ENCODE assay signal across 12 cellular contexts in genomic region chr7:137990251-137990901, GRCh38. TPM values are rescaled to one million over a fixed set of nuclear protein-coding genes. Genes with fewer than 3 reads are reported as not detected.
DNase-seq lines count a peak whose midpoint lies in the region; ATAC-seq, FAIRE-seq and TF ChIP-seq lines count a peak whose summit lies in the region.
"Had no signal": no experiment of that assay in that cellular context is flagged by ENCODE, and none has a peak within 500 bp of the region (broad histone marks: within the 10 kb centered on the region; RNA-seq: fewer than 3 reads in every experiment).

No MANE protein-coding gene starts in this region.

- H3K27ac ChIP-seq in hepatocyte (peak overlapping the region; percentile 89), skin epidermis (peak overlapping the region in 13 of 21 experiments; percentile 2 to 80 (median 46))

- intact Hi-C loops in MCF 10A (cut with micrococcal nuclease) = no loop called here

- peaks cover 5% of the 10 kb centered on the region for H4K20me1 ChIP-seq in hepatocyte (ENCODE audit: insufficient read depth, poor library complexity, severe bottlenecking)

- peaks cover 8% of the 10 kb centered on the region for H3K36me3 Mint-ChIP-seq in MCF 10A (ENCODE audit: insufficient read depth, unreplicated experiment)

- no peak for FAIRE-seq in HTR-8/SVneo (lab: Jason Lieb, UNC)
- FAIRE-seq: TTC549 had no signal

- H3K9me3 ChIP-seq in hepatocyte (ENCODE audit: low read depth) = no peaks in the 10 kb centered on the region

- H3K4me2 ChIP-seq in hepatocyte = peak overlapping the region; percentile 41

- CTCF ChIA-PET in MCF 10A (lab: Yijun Ruan, JAX) = interaction anchor here (1.2 to 2.9 kb wide), 2 partner anchors 12 to 87 kb away, joined by 5 to 23 read pairs; partner anchors contain the start of gene CREB3L2

- peaks cover 20% of the 10 kb centered on the region for H3K4me1 Mint-ChIP-seq in MCF 10A (ENCODE audit: insufficient read depth, unreplicated experiment)

- no peaks in the 10 kb centered on the region for H3K9me3 Mint-ChIP-seq in MCF 10A (ENCODE audit: unreplicated experiment)
- H3K9me3 Mint-ChIP-seq: stimulated activated naive CD8-positive, alpha-beta T cell treated with anti-CD3 and anti-CD28 coated beads, Interleukin-15, Interleukin-2, amounts not matched to agents 100 ng/mL and 50 ng/mL, for 24 hours had no signal

- no peaks in the 10 kb centered on the region for H3K27me3 ChIP-seq in hepatocyte

- H3K36me3 ChIP-seq in hepatocyte (replicated peaks; ENCODE audit: insufficient read depth, low read depth) = no peaks in the 10 kb centered on the region

- H2AFZ ChIP-seq in hepatocyte = no peak overlapping the region

- H3K4me3 Mint-ChIP-seq in MCF 10A (ENCODE audit: unreplicated experiment) = no peak overlapping the region
- H3K4me3 Mint-ChIP-seq: stimulated activated naive CD8-positive, alpha-beta T cell treated with anti-CD3 and anti-CD28 coated beads, Interleukin-15, Interleukin-2, amounts not matched to agents 100 ng/mL and 50 ng/mL, for 24 hours had no signal

- no TSS peak for BruUV-seq in MCF 10A (replicated peaks; lab: Mats Ljungman, UMichigan)

- H3K4me3 ChIP-seq in HFF-Myc (replicated peaks; ENCODE audit: low read depth, low read length) (no peak overlapping the region), hepatocyte (no peak overlapping the region), skin epidermis (no peak overlapping the region)

- no peaks in the 10 kb centered on the region for H3K27me3 Mint-ChIP-seq in MCF 10A (ENCODE audit: insufficient read depth, unreplicated experiment)
- H3K27me3 Mint-ChIP-seq: stimulated activated naive CD8-positive, alpha-beta T cell treated with anti-CD3 and anti-CD28 coated beads, Interleukin-15, Interleukin-2, amounts not matched to agents 100 ng/mL and 50 ng/mL, for 24 hours had no signal

- H3K9me2 ChIP-seq in hepatocyte (replicated peaks; ENCODE audit: insufficient read depth) = no peaks in the 10 kb centered on the region

- no peak overlapping the region for H3K27ac Mint-ChIP-seq in MCF 10A (ENCODE audit: low read depth, unreplicated experiment)
- H3K27ac Mint-ChIP-seq: stimulated activated naive CD8-positive, alpha-beta T cell treated with anti-CD3 and anti-CD28 coated beads, Interleukin-15, Interleukin-2, amounts not matched to agents 100 ng/mL and 50 ng/mL, for 24 hours had no signal

- 57% methylated on average over 5 of the region's 5 CpGs for WGBS in hepatocyte (ENCODE audit: low lambda C conversion rate, missing lambda C conversion rate)

- no peak for TF ChIP-seq CTCF in HFF-Myc (IDR thresholded peaks at IDR 0.05; ENCODE audit: low read depth, low read length, missing control alignments)
- TF ChIP-seq CTCF in MCF 10A (IDR thresholded peaks at IDR 0.05; ENCODE audit: unreplicated experiment) = no peak
- TF ChIP-seq CTCF in hepatocyte (IDR thresholded peaks at IDR 0.05; ENCODE audit: poor library complexity) = no peak

- POLR2A ChIA-PET in MCF 10A (lab: Yijun Ruan, JAX) = interaction anchor here (0.7 to 4.1 kb wide), 5 partner anchors 10 to 57 kb away, joined by 3 to 59 read pairs (median 4); partner anchors contain the start of gene CREB3L2

- H3K79me2 ChIP-seq in hepatocyte = peaks cover 87% of the 10 kb centered on the region

- peaks cover 84% of the 10 kb centered on the region for H3K4me1 ChIP-seq in hepatocyte (ENCODE audit: insufficient read depth)

- DNase-seq in HFF-Myc (ENCODE audit: extremely low read depth, low read depth) (peak; percentile 94), MCF 10A (ENCODE audit: unreplicated experiment) (peak; percentile 66), hepatocyte (ENCODE audit: low spot score) (no peak), epidermal melanocyte (ENCODE audit: insufficient read length, low spot score) (no peak), HTR-8/SVneo (ENCODE audit: insufficient read length, low spot score) (no peak), NOMO-1 (lab: John Stamatoyannopoulos, UW; ENCODE audit: unreplicated experiment in 2 of 2) (no peak)
- no peak for DNase-seq in stimulated activated naive CD8-positive, alpha-beta T cell treated with anti-CD3 and anti-CD28 coated beads, Interleukin-15, Interleukin-2, amounts not matched to agents 100 U/mL and 50 U/mL, for 24 hours
- DNase-seq: activated naive CD4-positive, alpha-beta T cell; KG1 had no signal

- no peak for ATAC-seq in stimulated activated naive CD8-positive, alpha-beta T cell treated with anti-CD3 and anti-CD28 coated beads, Interleukin-15, Interleukin-2, amounts not matched to agents 100 U/mL and 50 U/mL, for 24 hours

RNA-seq across cellular contexts. Expression of gene CREB3L2, which starts 11.5 kb away (rescaled TPM):
- 74.2 and 79.4 TPM in 2 replicates for total RNA-seq in MCF 10A (2022)
- 33.9 and 38.3 TPM in 2 replicates for total RNA-seq in hepatocyte
- 34.4 and 37.6 TPM in 2 replicates for polyA plus RNA-seq in hepatocyte

Comparison
In these comparisons a context has a peak if more than half of its experiments do, and no peak if none do; other contexts are left out.
1. DNase-seq: peak in HFF-Myc (single experiment) and MCF 10A (single experiment); none in hepatocyte (single experiment), epidermal melanocyte (single experiment), HTR-8/SVneo (single experiment), stimulated activated naive CD8-positive, alpha-beta T cell treated with anti-CD3 and anti-CD28 coated beads, Interleukin-15, Interleukin-2, amounts not matched to agents 100 U/mL and 50 U/mL, for 24 hours (single experiment) and NOMO-1 (0 of 2).